In genomic region chr7:66627876-66628360, GRCh38 we compare ENCODE assay signal across 8 cellular contexts. TPM values are rescaled to one million over a fixed set of nuclear protein-coding genes. Genes with fewer than 3 reads are reported as not detected.
DNase-seq lines count a peak whose midpoint lies in the region; ATAC-seq, FAIRE-seq and TF ChIP-seq lines count a peak whose summit lies in the region.

No MANE protein-coding gene starts in this region.

- CTCF ChIA-PET in A673 (lab: Charles Lee) = no interaction called here
- CTCF ChIA-PET in GM12878 (lab: Yijun Ruan, JAX) = interaction anchor here (0.9 to 1.3 kb wide), 4 partner anchors 26 to 122 kb away, joined by 3 to 10 read pairs (median 4); no protein-coding TSS in a partner anchor

- no peaks in the 10 kb centered on the region for H3K27me3 ChIP-seq in A673 (replicated peaks; ENCODE audit: insufficient read depth, low read depth, low read length, poor library complexity)
- no peaks in the 10 kb centered on the region for H3K27me3 ChIP-seq in HL-60 (ENCODE audit: insufficient read depth, poor library complexity, severe bottlenecking)
- H3K27me3 ChIP-seq in GM12878 (replicated peaks in 1 of 2; ENCODE audit: control insufficient read depth in 2 of 2, insufficient read depth in 2 of 2, low read length in 1 of 2) = no peaks in the 10 kb centered on the region
- H3K27me3 ChIP-seq in left lung = no peaks in the 10 kb centered on the region
- no peaks in the 10 kb centered on the region for H3K27me3 ChIP-seq in thyroid gland

- DNase-seq in A673 (ENCODE audit: low spot score) (no peak), HL-60 (ENCODE audit: low read depth in 1 of 2, low spot score in 1 of 2) (peak in 1 of 2 experiments; percentile 29), GM12878 (ENCODE audit: low read depth, low spot score) (no peak), left lung (no peak), thyroid gland (no peak), dermis blood vessel endothelial cell (no peak), SIG-M5 (lab: John Stamatoyannopoulos, UW) (no peak)

- H4K20me1 ChIP-seq in GM12878 (ENCODE audit: control insufficient read depth, insufficient read depth) = no peaks in the 10 kb centered on the region

- FAIRE-seq in GM12878 (lab: Jason Lieb, UNC) = no peak

- no peaks in the 10 kb centered on the region for H3K9me3 ChIP-seq in A673 (ENCODE audit: low read depth, low read length, poor library complexity, severe bottlenecking)
- H3K9me3 ChIP-seq in GM12878 (replicated peaks; ENCODE audit: control insufficient read depth, insufficient read depth, low read length) = no peaks in the 10 kb centered on the region; the same call in 2 of the 3 replicates
- H3K9me3 ChIP-seq in left lung = no peaks in the 10 kb centered on the region
- no peaks in the 10 kb centered on the region for H3K9me3 ChIP-seq in thyroid gland

- intact Hi-C loops in A673 (cut with micrococcal nuclease; ENCODE audit: unreplicated experiment) (no loop called here), GM12878 (cut with micrococcal nuclease; ENCODE audit: unreplicated experiment) (loop anchor here (5.0 kb wide), 1 partner anchor 36 kb away; no protein-coding TSS in a partner anchor), left lung (cut with DNase I) (no loop called here), thyroid gland (cut with DNase I) (no loop called here)

- POLR2A ChIA-PET in A673 (lab: Charles Lee; ENCODE audit: low non-redundant PET) = no interaction called here
- POLR2A ChIA-PET in GM12878 (lab: Charles Lee) = interaction anchor here (1.0 to 2.6 kb wide), 5 partner anchors 22 to 142 kb away, joined by 3 to 7 read pairs (median 3); partner anchors contain the start of gene RABGEF1

- BruUV-seq in A673 (replicated peaks; lab: Mats Ljungman, UMichigan) (no TSS peak), GM12878 (replicated peaks; lab: Mats Ljungman, UMichigan) (TSS peak; percentile 99)

- H3K4me1 ChIP-seq in A673 (ENCODE audit: insufficient read depth, low read length, poor library complexity, severe bottlenecking) (peaks cover 8% of the 10 kb centered on the region), GM12878 (ENCODE audit: control insufficient read depth, insufficient read depth, low read length) (peaks cover 41% of the 10 kb centered on the region), left lung (peaks cover 0 to 42% of the 10 kb centered on the region in 2 donors), thyroid gland (peaks cover 4 to 12% of the 10 kb centered on the region in 2 donors)

- peak overlapping the region; percentile 99 for H3K4me2 ChIP-seq in GM12878 (ENCODE audit: control insufficient read depth, insufficient read depth)

- peaks cover 6% of the 10 kb centered on the region; the same call in 1 of the 2 replicates for H3K79me2 ChIP-seq in GM12878 (ENCODE audit: control insufficient read depth, insufficient read depth, low read length)

- in situ Hi-C loops in GM12878 (cut with MboI) = no loop called here

- TF ChIP-seq POLR2A in GM12878 (IDR thresholded peaks at IDR 0.05; ENCODE audit: low read depth, low read length) (no peak), thyroid gland (IDR thresholded peaks at IDR 0.05) (no peak)

- TF ChIP-seq CTCF in A673 (conservative IDR thresholded peaks at IDR 0.05; ENCODE audit: low read depth, low read length) (no peak), HL-60 (IDR thresholded peaks at IDR 0.05; ENCODE audit: insufficient read depth, low read length) (no peak), GM12878 (IDR thresholded peaks at IDR 0.05 in 2 of 3, conservative IDR thresholded peaks at IDR 0.05 in 1 of 3; ENCODE audit: control insufficient read depth in 2 of 3, extremely low read depth in 1 of 3, insufficient read depth in 1 of 3, low read depth in 3 of 3, low read length in 3 of 3) (no peak), left lung (IDR thresholded peaks at IDR 0.05) (no peak), thyroid gland (IDR thresholded peaks at IDR 0.05) (no peak)

- TF ChIP-seq RAD21 in GM12878 (IDR thresholded peaks at IDR 0.05; ENCODE audit: insufficient read depth, low read depth, low read length) = no peak

- no peak for TF ChIP-seq EP300 in GM12878 (IDR thresholded peaks at IDR 0.05; ENCODE audit: borderline replicate concordance in 1 of 2, control insufficient read depth in 1 of 2, low read depth in 2 of 2, low read length in 2 of 2)

- WGBS in GM12878 (ENCODE audit: insufficient coverage, insufficient replicate concordance, low lambda C conversion rate, missing lambda C conversion rate) = under 1% methylated on average over 18 of the region's 18 CpGs
- 2 to 7% methylated on average over 14 to 15 of the region's 18 CpGs for WGBS in thyroid gland, 2 donors

- peak overlapping the region; percentile 99 for H2AFZ ChIP-seq in GM12878 (ENCODE audit: control insufficient read depth, low read depth, low read length)

- peak overlapping the region; percentile 85 for H3K4me3 ChIP-seq in A673 (ENCODE audit: low read depth, low read length, poor library complexity, severe bottlenecking)
- H3K4me3 ChIP-seq in HL-60 (replicated peaks; ENCODE audit: insufficient read depth, low read length) = peak overlapping the region; percentile 63
- peak overlapping the region; percentile 88 for H3K4me3 ChIP-seq in GM12878
- H3K4me3 ChIP-seq in left lung = peak overlapping the region; percentile 56 to 70
- peak overlapping the region; percentile 22 to 96 (median 75) for H3K4me3 ChIP-seq in thyroid gland (replicated peaks in 1 of 3)

- H3K9ac ChIP-seq in GM12878 (ENCODE audit: control insufficient read depth, insufficient read depth, low read length) = peak overlapping the region; percentile 77

- SMC1A ChIA-PET in GM12878 (lab: Charles Lee; ENCODE audit: uncharacterized antibody, unreplicated experiment) = interaction anchor here (0.6 to 1.8 kb wide), 10 partner anchors 13 to 92 kb away, joined by 3 to 8 read pairs (median 4); no protein-coding TSS in a partner anchor

- RAD21 ChIA-PET in GM12878 (lab: Charles Lee; ENCODE audit: unreplicated experiment) = interaction anchor here (1.6 to 2.7 kb wide), 2 partner anchors 26 to 54 kb away, joined by 4 to 12 read pairs; no protein-coding TSS in a partner anchor

- H3K27ac ChIP-seq in A673 (ENCODE audit: low read depth, low read length, poor library complexity, severe bottlenecking) (peak overlapping the region; percentile 80), HL-60 (replicated peaks) (peak overlapping the region; percentile 68), GM12878 (ENCODE audit: control insufficient read depth, insufficient read depth) (peak overlapping the region; percentile 74), left lung (peak overlapping the region; percentile 95 to 98), thyroid gland (peak overlapping the region; percentile 86 to 97 (median 96))

- peak; percentile 0 for ATAC-seq in GM19372 (IDR thresholded peaks at IDR 0.05; ENCODE audit: low read depth, unreplicated experiment)
- ATAC-seq in GM12878 = peak; percentile 15
- peak; percentile 35 for ATAC-seq in left lung

- H3K36me3 ChIP-seq in A673 (ENCODE audit: insufficient read depth, low read length, poor library complexity, severe bottlenecking) (no peaks in the 10 kb centered on the region), GM12878 (ENCODE audit: control insufficient read depth in 2 of 2, insufficient read depth in 2 of 2, low read length in 1 of 2) (no peaks in the 10 kb centered on the region), left lung (no peaks in the 10 kb centered on the region), thyroid gland (no peaks in the 10 kb centered on the region)

TF ChIP-seq in GM12878, 131 proteins besides CTCF, POLR2A, EP300 and RAD21 (continues in another document):
- no peak for TF ChIP-seq CREB1 (IDR thresholded peaks at IDR 0.05; ENCODE audit: low read depth)
- TF ChIP-seq ZNF217 (IDR thresholded peaks at IDR 0.05) = no peak
- no peak for TF ChIP-seq MLLT1 (IDR thresholded peaks at IDR 0.05)
- no peak for TF ChIP-seq PAX5 (IDR thresholded peaks at IDR 0.05; ENCODE audit: borderline replicate concordance, low read depth, low read length)
- no peak for TF ChIP-seq BCL11A (IDR thresholded peaks at IDR 0.05; ENCODE audit: low read depth, low read length)
- TF ChIP-seq SMAD1 (IDR thresholded peaks at IDR 0.05; ENCODE audit: low read depth, partially characterized antibody) = no peak
- TF ChIP-seq NFYA (IDR thresholded peaks at IDR 0.05; ENCODE audit: borderline replicate concordance, low read depth, low read length) = no peak
- TF ChIP-seq STAT3 (IDR thresholded peaks at IDR 0.05; ENCODE audit: low read depth, low read length) = no peak
- no peak for TF ChIP-seq DPF2 (IDR thresholded peaks at IDR 0.05)
- TF ChIP-seq MTA2 (IDR thresholded peaks at IDR 0.05; ENCODE audit: low read depth) = no peak

RNA-seq across cellular contexts. Expression of gene KCTD7, which starts 0.8 kb away (rescaled TPM):
- total RNA-seq in A673 (2021) = 10.6 and 13.8 TPM in 2 replicates
- 50.6 and 62.4 TPM in 2 replicates for total RNA-seq in GM12878 (2013; cell fraction: nucleolus; rRNA removed)
- 7.7 and 10.2 TPM in 2 replicates for total RNA-seq in GM12878 (2014; rRNA removed)
- 8.4 and 8.5 TPM in 2 replicates for total RNA-seq in GM12878 (2014; rRNA removed; fragmentation: Illumina TruSeq; extraction: Trizol)
- total RNA-seq in GM12878 (2021) = 9.7 and 11.1 TPM in 2 replicates
- polyA plus RNA-seq in GM12878 (2011; ENCODE audit: low read depth) = 5.5 TPM
- 17.9 and 18.0 TPM in 2 replicates for polyA plus RNA-seq in GM12878 (2011; rRNA removed)
- polyA plus RNA-seq in GM12878 (2011; cell fraction: cytosol; rRNA removed) = 19.5 and 21.1 TPM in 2 replicates
- polyA plus RNA-seq in GM12878 (2011; cell fraction: nucleus; rRNA removed) = 50.5 and 51.7 TPM in 2 replicates
- polyA plus RNA-seq in GM12878 (2012) = 7.9 and 10.8 TPM in 2 replicates
- polyA plus RNA-seq in GM12878 (2014; fragmentation: Illumina TruSeq; extraction: Trizol) = 11.0 TPM in 2 replicates
- polyA plus RNA-seq in GM12878 (2014; fragmentation: Nextera tagmentation; extraction: Ambion mirVana) = 1 to 10 TPM; 1.6 TPM
- polyA plus RNA-seq in GM12878 (2014; rRNA removed) = 17.6 and 17.7 TPM in 2 replicates
- polyA plus RNA-seq in GM12878 (2016; fragmentation: Nextera tagmentation; extraction: Ambion mirVana) = 1 to 10 TPM; 5.6 TPM
- 11.1 and 18.1 TPM in 2 replicates for polyA minus RNA-seq in GM12878 (2011; rRNA and poly(A)+ RNA removed)
- 2.5 and 3.6 TPM in 2 replicates for polyA minus RNA-seq in GM12878 (2011; cell fraction: cytosol; rRNA and poly(A)+ RNA removed)
- 10.9 and 12.2 TPM in 2 replicates for polyA minus RNA-seq in GM12878 (2011; cell fraction: nucleus; rRNA and poly(A)+ RNA removed)
- 10 to 100 TPM; 10.4 to 12.4 TPM for total RNA-seq in left lung
- 10 to 100 TPM; 17.4 to 19.3 (median 18.1) TPM for total RNA-seq in thyroid gland
- 6.2 and 6.5 TPM in 2 replicates for total RNA-seq in dermis blood vessel endothelial cell
